In genomic region chr11:937853-938261, GRCh38 we compare ENCODE assay signal across 1 cellular context.
A peak's percentile ranks its signal among the peaks of the same experiment; 100 is the strongest.
TF ChIP-seq lines count a peak whose summit lies in the region.

No MANE protein-coding gene starts in this region.

TF ChIP-seq in K562, 482 proteins besides CTCF, POLR2A, EP300 and RAD21 (continued from another document):
- TF ChIP-seq, protein P1, sequence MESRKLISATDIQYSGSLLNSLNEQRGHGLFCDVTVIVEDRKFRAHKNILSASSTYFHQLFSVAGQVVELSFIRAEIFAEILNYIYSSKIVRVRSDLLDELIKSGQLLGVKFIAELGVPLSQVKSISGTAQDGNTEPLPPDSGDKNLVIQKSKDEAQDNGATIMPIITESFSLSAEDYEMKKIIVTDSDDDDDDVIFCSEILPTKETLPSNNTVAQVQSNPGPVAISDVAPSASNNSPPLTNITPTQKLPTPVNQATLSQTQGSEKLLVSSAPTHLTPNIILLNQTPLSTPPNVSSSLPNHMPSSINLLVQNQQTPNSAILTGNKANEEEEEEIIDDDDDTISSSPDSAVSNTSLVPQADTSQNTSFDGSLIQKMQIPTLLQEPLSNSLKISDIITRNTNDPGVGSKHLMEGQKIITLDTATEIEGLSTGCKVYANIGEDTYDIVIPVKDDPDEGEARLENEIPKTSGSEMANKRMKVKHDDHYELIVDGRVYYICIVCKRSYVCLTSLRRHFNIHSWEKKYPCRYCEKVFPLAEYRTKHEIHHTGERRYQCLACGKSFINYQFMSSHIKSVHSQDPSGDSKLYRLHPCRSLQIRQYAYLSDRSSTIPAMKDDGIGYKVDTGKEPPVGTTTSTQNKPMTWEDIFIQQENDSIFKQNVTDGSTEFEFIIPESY (CRISPR knock-in tag; IDR thresholded peaks at IDR 0.05): no peak
- TF ChIP-seq FOSL1 (tag; conservative IDR thresholded peaks at IDR 0.05): 0 out of 2 replicates have a peak, but pooled peaks have one; percentile 25
- no peak for TF ChIP-seq PHF8 (IDR thresholded peaks at IDR 0.05; ENCODE audit: borderline replicate concordance, low read length)
